ENCODE assay signal across 21 cellular contexts in the genomic region with DNA sequence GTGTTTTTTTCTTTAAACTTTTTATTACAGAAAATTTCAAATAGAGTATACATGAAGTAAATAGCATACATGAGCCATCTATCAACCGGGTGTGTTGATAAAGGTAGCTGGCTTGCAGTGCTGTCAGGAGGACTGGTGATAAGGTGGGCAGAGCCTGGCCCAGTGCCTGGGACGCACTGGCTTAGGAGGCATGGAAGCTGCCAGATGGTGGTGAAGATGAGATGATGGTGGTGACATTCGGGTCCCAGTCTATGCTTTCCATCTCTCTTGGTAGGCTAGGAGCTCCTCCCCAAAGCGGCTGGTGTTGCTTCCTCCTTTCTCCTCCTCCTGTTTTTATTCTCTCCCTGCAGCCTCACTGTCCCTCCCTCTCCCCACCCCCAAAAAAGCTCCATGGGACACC.
DNase-seq lines count a peak whose midpoint lies in the region; ATAC-seq and TF ChIP-seq lines count a peak whose summit lies in the region.
"Had no signal": no experiment of that assay in that cellular context is flagged by ENCODE, and none has a peak within 500 bp of the region (broad histone marks: within the 10 kb centered on the region; RNA-seq: fewer than 3 reads in every experiment).

No MANE protein-coding gene starts in this region.

- peaks cover 27% of the 10 kb centered on the region for H3K27me3 Mint-ChIP-seq in nephron progenitor cell (ENCODE audit: low read depth, poor library complexity)

- peak; percentile 31 to 56 (median 34) for ATAC-seq in heart left ventricle
- no peak for ATAC-seq in HG02678 (IDR thresholded peaks at IDR 0.05; ENCODE audit: unreplicated experiment)
- ATAC-seq: activated CD4-positive, CD25-positive, alpha-beta regulatory T cell treated with anti-CD3 and anti-CD28 coated beads, Interleukin-2, amount 50 U/mL, for 24 hours; gastrocnemius medialis had no signal

- intact Hi-C loops in heart left ventricle (cut with DNase I), result loop anchor here in 5 of 10 donors (5.0 to 10.0 kb wide), 5 partner anchors 55 to 100 kb away; a partner anchor contains a TSS
- intact Hi-C loops in testis (cut with DNase I; ENCODE audit: low total_unique reads), result no loop called here

- no peak overlapping the region for H3K4me3 ChIP-seq in heart left ventricle
- H3K4me3 ChIP-seq in testis, result no peak overlapping the region
- H3K4me3 ChIP-seq: gastrocnemius medialis, MG63, stomach had no signal

- in situ Hi-C loops in KBM-7 (cut with MboI; ENCODE audit: low pct_unique_long_range_greater_than_20kb, low sequenced_read_pairs), result no loop called here

- H3K9me3 ChIP-seq in heart left ventricle (no peaks in the 10 kb centered on the region), testis (no peaks in the 10 kb centered on the region)
- H3K9me3 ChIP-seq: gastrocnemius medialis, MG63, stomach had no signal

- H3K9me3 Mint-ChIP-seq in nephron progenitor cell, result no peaks in the 10 kb centered on the region
- H3K9me3 Mint-ChIP-seq: activated naive CD4-positive, alpha-beta T cell treated with anti-CD3 and anti-CD28 coated beads for 36 hours; CD4-positive, alpha-beta T cell; H9 had no signal

- H3K27ac ChIP-seq in caudate nucleus (ENCODE audit: low read depth, low read length), result peak overlapping the region; percentile 36
- peak overlapping the region; percentile 3 to 94 (median 78) for H3K27ac ChIP-seq in heart left ventricle
- H3K27ac ChIP-seq in testis, result peak overlapping the region; percentile 55 to 78
- H3K27ac ChIP-seq: gastrocnemius medialis had no signal

- H3K27me3 ChIP-seq in heart left ventricle (peaks cover 0 to 4% (median 0%) of the 10 kb centered on the region in 9 donors), testis (no peaks in the 10 kb centered on the region)

- H3K4me1 Mint-ChIP-seq in nephron progenitor cell, result peaks cover 51% of the 10 kb centered on the region
- H3K4me1 Mint-ChIP-seq: IgD-negative memory B cell had no signal

- H3K36me3 Mint-ChIP-seq in nephron progenitor cell (ENCODE audit: low read depth), result no peaks in the 10 kb centered on the region
- H3K36me3 Mint-ChIP-seq: IgD-negative memory B cell had no signal

- no peak overlapping the region for H3K27ac Mint-ChIP-seq in nephron progenitor cell
- H3K27ac Mint-ChIP-seq: activated naive CD4-positive, alpha-beta T cell treated with anti-CD3 and anti-CD28 coated beads for 36 hours; CD4-positive, alpha-beta T cell had no signal

- no peak overlapping the region for H3K4me3 Mint-ChIP-seq in nephron progenitor cell
- H3K4me3 Mint-ChIP-seq: activated naive CD4-positive, alpha-beta T cell treated with anti-CD3 and anti-CD28 coated beads for 36 hours; CD4-positive, alpha-beta T cell had no signal

- DNase-seq in KBM-7, result peak; percentile 4
- DNase-seq in caudate nucleus (lab: John Stamatoyannopoulos, UW), result peak in 1 of 61 donors; percentile 54
- DNase-seq in heart left ventricle, result peak in 3 of 5 donors; percentile 59 to 75 (median 68)
- DNase-seq in testis, result no peak
- no peak for DNase-seq in A172 (ENCODE audit: low spot score)
- DNase-seq in nephron progenitor cell, result no peak
- DNase-seq: activated naive CD4-positive, alpha-beta T cell treated with anti-CD3 and anti-CD28 coated beads for 36 hours; activated T-cell treated with anti-CD3 and anti-CD28 coated beads, Interleukin-2, amount 50 U/mL, for 48 hours; CD4-positive, alpha-beta T cell; effector CD4-positive, alpha-beta T cell; gastrocnemius medialis; GF-D8; H9; mammary epithelial cell; MG63; NCI-H1436 treated with DMSO at 0.1 percent for 48 hours; SHP77 treated with DMSO at 0.1 percent for 48 hours; stomach had no signal

- peaks cover 0 to 18% (median 0%) of the 10 kb centered on the region in 9 donors for H3K36me3 ChIP-seq in heart left ventricle
- no peaks in the 10 kb centered on the region for H3K36me3 ChIP-seq in testis (ENCODE audit: low read depth, missing control alignments)
- H3K36me3 ChIP-seq: gastrocnemius medialis, MG63, stomach had no signal

- no peak for TF ChIP-seq CTCF in heart left ventricle (IDR thresholded peaks at IDR 0.05)
- no peak for TF ChIP-seq CTCF in testis (IDR thresholded peaks at IDR 0.05)
- no peak for TF ChIP-seq CTCF in nephron progenitor cell (IDR thresholded peaks at IDR 0.05)

- no peak for TF ChIP-seq POLR2A in heart left ventricle (IDR thresholded peaks at IDR 0.05)
- no peak for TF ChIP-seq POLR2A in testis (IDR thresholded peaks at IDR 0.05)

- H3K4me1 ChIP-seq in heart left ventricle (peaks cover 4 to 97% (median 62%) of the 10 kb centered on the region in 12 donors), testis (peaks cover 29% of the 10 kb centered on the region)
- H3K4me1 ChIP-seq: gastrocnemius medialis had no signal

- WGBS in heart left ventricle, 4 donors, result 29 to 49% (median 38%) methylated on average over 4 of the region's 4 CpGs
- 44 to 66% methylated on average over 4 of the region's 4 CpGs for WGBS in testis, 2 donors

Comparison
In these comparisons a context has a peak if more than half of its experiments do, and no peak if none do; other contexts are left out.
1. DNase-seq: peak in KBM-7 (single experiment) and heart left ventricle (3 of 5); none in testis (single experiment), A172 (single experiment) and nephron progenitor cell (single experiment).
2. Peak in every context shown above with its lines, with median percentiles within 50 percentile points of each other: H3K27ac ChIP-seq.